Comparison of ENCODE assay signal across 1 cellular context in genomic region chr1:204532832-204533231, GRCh38.
TF ChIP-seq lines count a peak whose summit lies in the region.

No MANE protein-coding gene starts in this region.

TF ChIP-seq in GM12878, 131 proteins besides CTCF, POLR2A, EP300 and RAD21:
- no peak for TF ChIP-seq TBL1XR1 (IDR thresholded peaks at IDR 0.05; ENCODE audit: low read depth, low read length)
- TF ChIP-seq SIN3A (IDR thresholded peaks at IDR 0.05; ENCODE audit: low read depth, low read length) = no peak
- TF ChIP-seq MYC (IDR thresholded peaks at IDR 0.05; ENCODE audit: insufficient read depth, insufficient read length, insufficient replicate concordance, low read length, severe bottlenecking) = no peak
- TF ChIP-seq CHD2 (IDR thresholded peaks at IDR 0.05; ENCODE audit: borderline replicate concordance, low read depth, low read length) = no peak
- no peak for TF ChIP-seq ZNF24 (IDR thresholded peaks at IDR 0.05)
- TF ChIP-seq, protein P1, sequence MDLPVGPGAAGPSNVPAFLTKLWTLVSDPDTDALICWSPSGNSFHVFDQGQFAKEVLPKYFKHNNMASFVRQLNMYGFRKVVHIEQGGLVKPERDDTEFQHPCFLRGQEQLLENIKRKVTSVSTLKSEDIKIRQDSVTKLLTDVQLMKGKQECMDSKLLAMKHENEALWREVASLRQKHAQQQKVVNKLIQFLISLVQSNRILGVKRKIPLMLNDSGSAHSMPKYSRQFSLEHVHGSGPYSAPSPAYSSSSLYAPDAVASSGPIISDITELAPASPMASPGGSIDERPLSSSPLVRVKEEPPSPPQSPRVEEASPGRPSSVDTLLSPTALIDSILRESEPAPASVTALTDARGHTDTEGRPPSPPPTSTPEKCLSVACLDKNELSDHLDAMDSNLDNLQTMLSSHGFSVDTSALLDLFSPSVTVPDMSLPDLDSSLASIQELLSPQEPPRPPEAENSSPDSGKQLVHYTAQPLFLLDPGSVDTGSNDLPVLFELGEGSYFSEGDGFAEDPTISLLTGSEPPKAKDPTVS (IDR thresholded peaks at IDR 0.05; ENCODE audit: low read depth, low read length) = no peak
- no peak for TF ChIP-seq FOXM1 (IDR thresholded peaks at IDR 0.05; ENCODE audit: low read depth, low read length)
- TF ChIP-seq SREBF2 (IDR thresholded peaks at IDR 0.05; ENCODE audit: low read length) = no peak
- TF ChIP-seq PML (IDR thresholded peaks at IDR 0.05; ENCODE audit: low read length) = no peak
- no peak for TF ChIP-seq CEBPB (IDR thresholded peaks at IDR 0.05; ENCODE audit: borderline replicate concordance in 1 of 2, low read depth in 2 of 2, low read length in 2 of 2)
- no peak for TF ChIP-seq POLR2AphosphoS5 (IDR thresholded peaks at IDR 0.05; ENCODE audit: low read length)
